Comparison of ENCODE assay signal across 26 cellular contexts in genomic region chr2:114754907-114755563, GRCh38.
A peak's percentile ranks its signal among the peaks of the same experiment; 100 is the strongest.
DNase-seq lines count a peak whose midpoint lies in the region; ATAC-seq and TF ChIP-seq lines count a peak whose summit lies in the region.
"Had no signal": no experiment of that assay in that cellular context is flagged by ENCODE, and none has a peak within 500 bp of the region (broad histone marks: within the 10 kb centered on the region; RNA-seq: fewer than 3 reads in every experiment).

No MANE protein-coding gene starts in this region.

- H3K9me3 ChIP-seq in breast epithelium = no peaks in the 10 kb centered on the region
- H3K9me3 ChIP-seq in hepatocyte (ENCODE audit: low read depth) = no peaks in the 10 kb centered on the region
- H3K9me3 ChIP-seq in gastrocnemius medialis = no peaks in the 10 kb centered on the region
- no peaks in the 10 kb centered on the region for H3K9me3 ChIP-seq in SJCRH30 (replicated peaks)
- H3K9me3 ChIP-seq: adrenal gland, ovary, stomach, tibial artery had no signal

- H3K36me3 ChIP-seq in breast epithelium (no peaks in the 10 kb centered on the region), hepatocyte (replicated peaks; ENCODE audit: insufficient read depth, low read depth) (no peaks in the 10 kb centered on the region), gastrocnemius medialis (no peaks in the 10 kb centered on the region), SJCRH30 (no peaks in the 10 kb centered on the region)
- H3K36me3 ChIP-seq: adrenal gland, ovary, stomach, tibial artery had no signal

- H3K4me1 Mint-ChIP-seq in MCF 10A (ENCODE audit: insufficient read depth, unreplicated experiment) = no peaks in the 10 kb centered on the region
- H3K4me1 Mint-ChIP-seq: B cell; CD8-positive, alpha-beta memory T cell; T-cell had no signal

- no peaks in the 10 kb centered on the region for H4K20me1 ChIP-seq in hepatocyte (ENCODE audit: insufficient read depth, poor library complexity, severe bottlenecking)

- no peaks in the 10 kb centered on the region for H3K9me2 ChIP-seq in hepatocyte (replicated peaks; ENCODE audit: insufficient read depth)

- no TSS peak for BruUV-seq in MCF 10A (replicated peaks; lab: Mats Ljungman, UMichigan)

- H3K27me3 Mint-ChIP-seq in MCF 10A (ENCODE audit: insufficient read depth, unreplicated experiment) = peaks cover 20% of the 10 kb centered on the region
- H3K27me3 Mint-ChIP-seq: B cell, T-cell had no signal

- H3K27ac Mint-ChIP-seq in MCF 10A (ENCODE audit: low read depth, unreplicated experiment) = no peak overlapping the region
- H3K27ac Mint-ChIP-seq: activated naive CD4-positive, alpha-beta T cell treated with anti-CD3 and anti-CD28 coated beads for 36 hours; activated T-helper 1 cell treated with anti-CD3 and anti-CD28 coated beads, Interleukin-12 subunit alpha, Interleukin-12 subunit beta, Interleukin-2, Interleukin-4 antibody, amounts not matched to agents 30 ng/mL and 10 ng/mL and 1 ng/mL, durations not matched to agents 14 hours and 24 hours and 36 hours; B cell; CD8-positive, alpha-beta memory T cell; nephron; T-cell had no signal

- no peak overlapping the region for H3K4me3 ChIP-seq in breast epithelium
- H3K4me3 ChIP-seq in hepatocyte = no peak overlapping the region
- no peak overlapping the region for H3K4me3 ChIP-seq in gastrocnemius medialis
- H3K4me3 ChIP-seq in SJCRH30 = no peak overlapping the region
- H3K4me3 ChIP-seq: adrenal gland, K562, ovary, stomach, tibial artery had no signal

- no peaks in the 10 kb centered on the region for H3K79me2 ChIP-seq in hepatocyte

- no peak for TF ChIP-seq CTCF in MCF 10A (IDR thresholded peaks at IDR 0.05; ENCODE audit: unreplicated experiment)
- TF ChIP-seq CTCF in breast epithelium (IDR thresholded peaks at IDR 0.05) = no peak
- no peak for TF ChIP-seq CTCF in hepatocyte (IDR thresholded peaks at IDR 0.05; ENCODE audit: poor library complexity)
- no peak for TF ChIP-seq CTCF in gastrocnemius medialis (IDR thresholded peaks at IDR 0.05 in 4 of 5, conservative IDR thresholded peaks at IDR 0.05 in 1 of 5)

- no peak overlapping the region for H3K4me3 Mint-ChIP-seq in MCF 10A (ENCODE audit: unreplicated experiment)
- H3K4me3 Mint-ChIP-seq: activated naive CD4-positive, alpha-beta T cell treated with anti-CD3 and anti-CD28 coated beads for 36 hours; activated T-helper 1 cell treated with anti-CD3 and anti-CD28 coated beads, Interleukin-12 subunit alpha, Interleukin-12 subunit beta, Interleukin-2, Interleukin-4 antibody, amounts not matched to agents 30 ng/mL and 10 ng/mL and 1 ng/mL, durations not matched to agents 14 hours and 24 hours and 36 hours; B cell; CD8-positive, alpha-beta memory T cell; nephron; T-cell had no signal

- CTCF ChIA-PET in MCF 10A (lab: Yijun Ruan, JAX) = no interaction called here

- in situ Hi-C loops in gastrocnemius medialis (cut with MboI; ENCODE audit: low sequenced_read_pairs in 4 of 4) (no loop called here), KBM-7 (cut with MboI; ENCODE audit: low pct_unique_long_range_greater_than_20kb, low sequenced_read_pairs) (no loop called here)

- peaks cover 5% of the 10 kb centered on the region for H3K36me3 Mint-ChIP-seq in MCF 10A (ENCODE audit: insufficient read depth, unreplicated experiment)
- H3K36me3 Mint-ChIP-seq: CD8-positive, alpha-beta memory T cell; T-cell had no signal

- no peaks in the 10 kb centered on the region for H3K27me3 ChIP-seq in breast epithelium
- H3K27me3 ChIP-seq in hepatocyte = no peaks in the 10 kb centered on the region
- no peaks in the 10 kb centered on the region for H3K27me3 ChIP-seq in gastrocnemius medialis
- peaks cover 3% of the 10 kb centered on the region; the same call in 1 of the 2 replicates for H3K27me3 ChIP-seq in SJCRH30
- H3K27me3 ChIP-seq: adrenal gland, ovary, tibial artery had no signal

- intact Hi-C loops in MCF 10A (cut with micrococcal nuclease) (no loop called here), breast epithelium (cut with DNase I; ENCODE audit: low total_unique reads) (no loop called here), gastrocnemius medialis (cut with DNase I; ENCODE audit: low total_unique reads) (no loop called here)

- WGBS in hepatocyte (ENCODE audit: low lambda C conversion rate, missing lambda C conversion rate) = 58% methylated on average over 3 of the region's 3 CpGs

- no peak for ATAC-seq in gastrocnemius medialis
- ATAC-seq: K562, Panc1, T-cell had no signal

- no peak for TF ChIP-seq POLR2A in breast epithelium (IDR thresholded peaks at IDR 0.05)
- TF ChIP-seq POLR2A in gastrocnemius medialis (IDR thresholded peaks at IDR 0.05) = no peak

- no peak overlapping the region for H3K4me2 ChIP-seq in hepatocyte

- no peak overlapping the region for H3K27ac ChIP-seq in breast epithelium
- H3K27ac ChIP-seq in hepatocyte = peak overlapping the region; percentile 17
- H3K27ac ChIP-seq in gastrocnemius medialis = no peak overlapping the region
- no peak overlapping the region for H3K27ac ChIP-seq in SJCRH30
- H3K27ac ChIP-seq: adrenal gland, ovary, stomach, tibial artery had no signal

- H2AFZ ChIP-seq in hepatocyte = no peak overlapping the region

- POLR2A ChIA-PET in MCF 10A (lab: Yijun Ruan, JAX) = no interaction called here

- DNase-seq in MCF 10A (ENCODE audit: unreplicated experiment) = peak; percentile 2
- DNase-seq in breast epithelium (ENCODE audit: low spot score in 2 of 2) = no peak
- DNase-seq in NCI-H748 treated with DMSO at 0.1 percent for 48 hours (lab: John Stamatoyannopoulos, UW) = peak; percentile 80
- no peak for DNase-seq in hepatocyte (ENCODE audit: low spot score)
- DNase-seq in gastrocnemius medialis = no peak
- no peak for DNase-seq in KBM-7
- no peak for DNase-seq in NCI-H1694 (lab: John Stamatoyannopoulos, UW)
- DNase-seq in SJCRH30 = no peak
- DNase-seq: activated CD4-positive, alpha-beta T cell treated with anti-CD3 and anti-CD28 coated beads, Interleukin-2, amount 50 U/mL, for 48 hours; activated naive CD4-positive, alpha-beta T cell treated with anti-CD3 and anti-CD28 coated beads for 36 hours; adrenal gland; CD8-positive, alpha-beta memory T cell; DMS79 treated with DMSO at 0.1 percent for 48 hours; H7; islet precursor cell; NCI-H1930; ovary; small intestine; stomach; T-cell; tibial artery had no signal

- no peaks in the 10 kb centered on the region for H3K4me1 ChIP-seq in breast epithelium
- peaks cover 12% of the 10 kb centered on the region for H3K4me1 ChIP-seq in hepatocyte (ENCODE audit: insufficient read depth)
- no peaks in the 10 kb centered on the region for H3K4me1 ChIP-seq in gastrocnemius medialis
- no peaks in the 10 kb centered on the region for H3K4me1 ChIP-seq in SJCRH30
- H3K4me1 ChIP-seq: adrenal gland, tibial artery had no signal

- no peaks in the 10 kb centered on the region for H3K9me3 Mint-ChIP-seq in MCF 10A (ENCODE audit: unreplicated experiment)
- H3K9me3 Mint-ChIP-seq: activated T-helper 1 cell treated with anti-CD3 and anti-CD28 coated beads, Interleukin-12 subunit alpha, Interleukin-12 subunit beta, Interleukin-2, Interleukin-4 antibody, amounts not matched to agents 30 ng/mL and 10 ng/mL and 1 ng/mL, durations not matched to agents 14 hours and 24 hours and 36 hours; nephron; T-cell had no signal

Comparison
In these comparisons a context has a peak if more than half of its experiments do, and no peak if none do; other contexts are left out.
1. DNase-seq: peak in MCF 10A (single experiment) and NCI-H748 treated with DMSO at 0.1 percent for 48 hours (single experiment); none in breast epithelium (0 of 2), hepatocyte (single experiment), gastrocnemius medialis (0 of 2), KBM-7 (single experiment), NCI-H1694 (single experiment) and SJCRH30 (0 of 2).